In the genomic region with DNA sequence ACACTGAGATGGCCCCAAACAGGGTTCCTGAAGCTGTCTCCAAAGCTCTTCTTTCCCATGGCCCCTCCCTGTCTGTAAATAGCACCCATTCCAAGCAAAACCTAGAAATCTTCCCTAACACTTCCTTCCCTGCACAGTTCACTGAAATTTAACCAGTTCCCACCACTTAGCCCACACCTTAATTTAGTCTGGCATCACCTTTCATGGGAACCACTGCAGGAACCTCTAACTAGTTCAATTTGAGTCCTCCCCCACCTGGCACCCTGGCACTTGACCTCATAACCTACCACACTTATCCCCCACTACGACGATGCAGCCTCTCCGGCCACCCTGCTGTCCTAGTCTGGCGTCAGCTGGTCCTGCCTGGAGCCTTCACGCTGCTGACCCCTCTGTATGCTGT, we compare ENCODE assay signal across 32 cellular contexts.
"Had no signal": no experiment of that assay in that cellular context is flagged by ENCODE, and none has a peak within 500 bp of the region (broad histone marks: within the 10 kb centered on the region; RNA-seq: fewer than 3 reads in every experiment).

No MANE protein-coding gene starts in this region.

- ATAC-seq: activated CD4-positive, CD25-positive, alpha-beta regulatory T cell treated with anti-CD3 and anti-CD28 coated beads, Interleukin-2, amount 50 U/mL, for 24 hours; activated CD8-positive, alpha-beta T cell treated with anti-CD3 and anti-CD28 coated beads for 36 hours; activated T-cell treated with anti-CD3 and anti-CD28 coated beads, Interleukin-2, amount 50 U/mL, for 4 hours; activated T-helper 17 cell treated with anti-CD3 and anti-CD28 coated beads, Interleukin-2, amount 50 U/mL, for 72 hours; effector memory CD8-positive, alpha-beta T cell; foreskin keratinocyte; gastrocnemius medialis; T-helper 17 cell had no signal

- H3K27me3 ChIP-seq: brain microvascular endothelial cell, esophagus muscularis mucosa, foreskin keratinocyte, gastrocnemius medialis had no signal

- H3K27ac ChIP-seq: brain microvascular endothelial cell, esophagus muscularis mucosa, foreskin keratinocyte, WERI-Rb-1 had no signal

- H3K4me1 ChIP-seq: esophagus muscularis mucosa, foreskin keratinocyte, gastrocnemius medialis had no signal

- H3K4me3 Mint-ChIP-seq: activated B cell treated with CpG ODN at 0.5 μM for 24 hours; activated CD8-positive, alpha-beta T cell treated with anti-CD3 and anti-CD28 coated beads for 36 hours; activated naive CD8-positive, alpha-beta T cell; activated T-cell treated with anti-CD3 and anti-CD28 coated beads, Interleukin-2, amount 50 U/mL, for 4 hours; activated T-helper 17 cell treated with anti-CD3 and anti-CD28 coated beads, Interleukin-2, amount 50 U/mL, for 72 hours; central memory CD8-positive, alpha-beta T cell; effector memory CD8-positive, alpha-beta T cell; T-helper 17 cell; T-helper 2 cell treated with Interferon-gamma antibody and Interleukin-4, amounts not matched to agents 5 μg/mL and 100 μg/mL, for 36 hours had no signal

- H3K4me1 Mint-ChIP-seq: activated B cell treated with CpG ODN at 0.5 μM for 24 hours; activated T-helper 17 cell treated with anti-CD3 and anti-CD28 coated beads, Interleukin-2, amount 50 U/mL, for 72 hours; central memory CD8-positive, alpha-beta T cell had no signal

- H3K36me3 ChIP-seq: brain microvascular endothelial cell, esophagus muscularis mucosa, gastrocnemius medialis, WERI-Rb-1 had no signal

- H3K9me3 Mint-ChIP-seq: central memory CD8-positive, alpha-beta T cell; effector memory CD8-positive, alpha-beta T cell; T-helper 2 cell treated with Interferon-gamma antibody and Interleukin-4, amounts not matched to agents 5 μg/mL and 100 μg/mL, for 36 hours had no signal

- H3K4me3 ChIP-seq: esophagus muscularis mucosa, gastrocnemius medialis had no signal

- H3K9me3 ChIP-seq: esophagus muscularis mucosa, gastrocnemius medialis had no signal

- DNase-seq: activated B cell treated with CpG ODN at 0.5 μM for 24 hours; activated CD4-positive, alpha-beta T cell treated with anti-CD3 and anti-CD28 coated beads for 48 hours; activated CD4-positive, alpha-beta T cell treated with anti-CD3 and anti-CD28 coated beads, Interleukin-2, amount 50 U/mL, for 1 hour; activated CD4-positive, alpha-beta T cell treated with anti-CD3 and anti-CD28 coated beads, Interleukin-2, amount 50 U/mL, for 48 hours; activated CD8-positive, alpha-beta memory T cell treated with anti-CD3 and anti-CD28 coated beads for 24 hours; activated CD8-positive, alpha-beta T cell treated with anti-CD3 and anti-CD28 coated beads for 36 hours; activated effector memory CD4-positive, alpha-beta T cell treated with Interleukin-2 at 50 U/mL for 16 hours; activated gamma-delta T cell treated with Interleukin-2 at 50 U/mL for 16 hours; activated naive CD4-positive, alpha-beta T cell treated with anti-CD3 and anti-CD28 coated beads, Interleukin-2, amount 50 U/mL, for 16 hours; activated naive CD4-positive, alpha-beta T cell treated with Interleukin-2 at 50 U/mL for 16 hours; activated T-cell treated with anti-CD3 and anti-CD28 coated beads, Interleukin-2, amount 50 U/mL, for 4 hours; amniotic stem cell; anterior cingulate cortex; brain microvascular endothelial cell; cortex of kidney; dermis blood vessel endothelial cell; effector CD4-positive, alpha-beta T cell; effector memory CD8-positive, alpha-beta T cell; erythroblast; foreskin keratinocyte; gastrocnemius medialis; glutamatergic neuron; T-helper 1 cell; T-helper 17 cell; T1000; WERI-Rb-1 had no signal

- H3K27me3 Mint-ChIP-seq: activated B cell treated with CpG ODN at 0.5 μM for 24 hours; activated CD8-positive, alpha-beta T cell treated with anti-CD3 and anti-CD28 coated beads for 36 hours; activated naive CD8-positive, alpha-beta T cell; activated T-helper 17 cell treated with anti-CD3 and anti-CD28 coated beads, Interleukin-2, amount 50 U/mL, for 72 hours; central memory CD8-positive, alpha-beta T cell; effector memory CD8-positive, alpha-beta T cell; T-helper 17 cell had no signal

- H3K27ac Mint-ChIP-seq: activated B cell treated with CpG ODN at 0.5 μM for 24 hours; activated CD8-positive, alpha-beta T cell treated with anti-CD3 and anti-CD28 coated beads for 36 hours; activated naive CD8-positive, alpha-beta T cell; activated T-helper 17 cell treated with anti-CD3 and anti-CD28 coated beads, Interleukin-2, amount 50 U/mL, for 72 hours; effector memory CD8-positive, alpha-beta T cell; T-helper 17 cell; T-helper 2 cell treated with Interferon-gamma antibody and Interleukin-4, amounts not matched to agents 5 μg/mL and 100 μg/mL, for 36 hours had no signal
